ENCODE assay signal across 20 cellular contexts in genomic region chr15:79562538-79563298, GRCh38.
DNase-seq lines count a peak whose midpoint lies in the region; ATAC-seq and TF ChIP-seq lines count a peak whose summit lies in the region.
"Had no signal": no experiment of that assay in that cellular context is flagged by ENCODE, and none has a peak within 500 bp of the region (broad histone marks: within the 10 kb centered on the region; RNA-seq: fewer than 3 reads in every experiment).

No MANE protein-coding gene starts in this region.

- WGBS in esophagus muscularis mucosa, result 79% methylated on average over 21 of the region's 21 CpGs

- TF ChIP-seq CTCF in astrocyte of the cerebellum (IDR thresholded peaks at IDR 0.05; ENCODE audit: low read depth, low read length, missing control alignments), result no peak
- no peak for TF ChIP-seq CTCF in nephron progenitor cell (IDR thresholded peaks at IDR 0.05)
- no peak for TF ChIP-seq CTCF in esophagus muscularis mucosa (IDR thresholded peaks at IDR 0.05)

- DNase-seq in ELR (ENCODE audit: low read depth) (peak; percentile 42), LHCN-M2 (ENCODE audit: low read depth) (peak; percentile 1), astrocyte of the cerebellum (ENCODE audit: low read depth) (peak; percentile 1), nephron progenitor cell (peak; percentile 16), NCI-H345 treated with DMSO at 0.1 percent for 48 hours (lab: John Stamatoyannopoulos, UW; ENCODE audit: unreplicated experiment) (no peak), esophagus muscularis mucosa (ENCODE audit: extremely low spot score) (no peak), DMS114 treated with DMSO at 0.1 percent for 48 hours (lab: John Stamatoyannopoulos, UW; ENCODE audit: unreplicated experiment) (no peak)
- DNase-seq: activated CD4-positive, alpha-beta memory T cell treated with anti-CD3 and anti-CD28 coated beads, Interleukin-2, amount 10 ng/mL, durations not matched to agents 7 days and 5 days; brain microvascular endothelial cell; CD4-positive, alpha-beta T cell; foreskin melanocyte; GOT3; KBM-7; lower lobe of right lung; NCI-H1694; stimulated activated CD4-positive, alpha-beta T cell treated with anti-CD3 and anti-CD28 coated beads, Interleukin-1b, Interleukin-23, amount 100 ng/mL, for 48 hours; upper lobe of left lung had no signal

- H3K4me3 ChIP-seq in astrocyte of the cerebellum (ENCODE audit: low read depth, low read length) (peak overlapping the region; percentile 26), esophagus muscularis mucosa (no peak overlapping the region)
- H3K4me3 ChIP-seq: lower lobe of right lung, skin epidermis, upper lobe of left lung had no signal

- intact Hi-C loops in esophagus muscularis mucosa (cut with DNase I), result no loop called here

- peaks cover 23% of the 10 kb centered on the region for H3K9me3 Mint-ChIP-seq in nephron progenitor cell
- H3K9me3 Mint-ChIP-seq: activated CD4-positive, alpha-beta memory T cell treated with anti-CD3 and anti-CD28 coated beads, Interleukin-2, amount 10 ng/mL, durations not matched to agents 7 days and 5 days had no signal

- no peaks in the 10 kb centered on the region for H3K36me3 ChIP-seq in esophagus muscularis mucosa
- H3K36me3 ChIP-seq: brain microvascular endothelial cell, lower lobe of right lung, upper lobe of left lung had no signal

- no peak overlapping the region for H3K4me3 Mint-ChIP-seq in nephron progenitor cell
- H3K4me3 Mint-ChIP-seq: activated CD4-positive, alpha-beta memory T cell treated with anti-CD3 and anti-CD28 coated beads, Interleukin-2, amount 10 ng/mL, durations not matched to agents 7 days and 5 days; CD4-positive, alpha-beta T cell had no signal

- in situ Hi-C loops in astrocyte of the cerebellum (cut with HindIII; ENCODE audit: low sequenced_read_pairs), result no loop called here

- TF ChIP-seq POLR2A in esophagus muscularis mucosa (IDR thresholded peaks at IDR 0.05; ENCODE audit: low read depth), result no peak

- H3K27ac ChIP-seq in esophagus muscularis mucosa (replicated peaks in 1 of 4), result no peak overlapping the region
- H3K27ac ChIP-seq: brain microvascular endothelial cell, lower lobe of right lung, skin epidermis, upper lobe of left lung had no signal

- peaks cover 3% of the 10 kb centered on the region for H3K27me3 Mint-ChIP-seq in nephron progenitor cell (ENCODE audit: low read depth, poor library complexity)

- peaks cover 4% of the 10 kb centered on the region for H3K36me3 Mint-ChIP-seq in nephron progenitor cell (ENCODE audit: low read depth)

- peak overlapping the region; percentile 22 for H3K27ac Mint-ChIP-seq in nephron progenitor cell
- H3K27ac Mint-ChIP-seq: activated CD4-positive, alpha-beta memory T cell treated with anti-CD3 and anti-CD28 coated beads, Interleukin-2, amount 10 ng/mL, durations not matched to agents 7 days and 5 days; CD4-positive, alpha-beta T cell had no signal

- no peak for TF ChIP-seq EP300 in esophagus muscularis mucosa (IDR thresholded peaks at IDR 0.05)

- ATAC-seq in HG02763 (IDR thresholded peaks at IDR 0.05; ENCODE audit: unreplicated experiment), result no peak
- ATAC-seq: lower lobe of right lung, Right ventricle myocardium inferior had no signal

- H3K4me1 Mint-ChIP-seq in nephron progenitor cell, result peaks cover 21% of the 10 kb centered on the region
- H3K4me1 Mint-ChIP-seq: activated CD4-positive, alpha-beta memory T cell treated with anti-CD3 and anti-CD28 coated beads, Interleukin-2, amount 10 ng/mL, durations not matched to agents 7 days and 5 days had no signal

- H3K27me3 ChIP-seq in esophagus muscularis mucosa, result peaks cover 0 to 10% (median 0%) of the 10 kb centered on the region in 4 donors
- H3K27me3 ChIP-seq: brain microvascular endothelial cell, upper lobe of left lung had no signal

- peaks cover 0 to under 1% (median 0%) of the 10 kb centered on the region in 4 donors for H3K9me3 ChIP-seq in esophagus muscularis mucosa
- H3K9me3 ChIP-seq: lower lobe of right lung, upper lobe of left lung had no signal

- H3K4me1 ChIP-seq in esophagus muscularis mucosa, result no peaks in the 10 kb centered on the region
- H3K4me1 ChIP-seq: lower lobe of right lung, upper lobe of left lung had no signal

Comparison
In these comparisons a context has a peak if more than half of its experiments do, and no peak if none do; other contexts are left out.
1. DNase-seq: peak in ELR (single experiment), LHCN-M2 (single experiment), astrocyte of the cerebellum (single experiment) and nephron progenitor cell (single experiment); none in NCI-H345 treated with DMSO at 0.1 percent for 48 hours (single experiment), esophagus muscularis mucosa (single experiment) and DMS114 treated with DMSO at 0.1 percent for 48 hours (single experiment).